ENCODE assay signal across 8 cellular contexts in genomic region chr3:189324538-189325138, GRCh38.
DNase-seq lines count a peak whose midpoint lies in the region; ATAC-seq and TF ChIP-seq lines count a peak whose summit lies in the region.

No MANE protein-coding gene starts in this region.

- CTCF ChIA-PET in A673 (lab: Charles Lee) = no interaction called here

- H3K4me1 ChIP-seq in A673 (ENCODE audit: insufficient read depth, low read length, poor library complexity, severe bottlenecking) (peaks cover 5% of the 10 kb centered on the region), esophagus (ENCODE audit: control insufficient read depth in 2 of 2, insufficient read depth in 2 of 2, low read length in 1 of 2) (peaks cover 0 to 3% of the 10 kb centered on the region in 2 donors)

- TF ChIP-seq CTCF in A673 (conservative IDR thresholded peaks at IDR 0.05; ENCODE audit: low read depth, low read length) = no peak

- H3K27me3 ChIP-seq in A673 (replicated peaks; ENCODE audit: insufficient read depth, low read depth, low read length, poor library complexity) = no peaks in the 10 kb centered on the region
- H3K27me3 ChIP-seq in esophagus (ENCODE audit: control insufficient read depth in 1 of 2, insufficient read depth in 2 of 2, low read length in 2 of 2) = no peaks in the 10 kb centered on the region

- no peak overlapping the region for H3K27ac ChIP-seq in A673 (ENCODE audit: low read depth, low read length, poor library complexity, severe bottlenecking)
- H3K27ac ChIP-seq in esophagus (ENCODE audit: low read depth in 2 of 2, low read length in 1 of 2) = peak overlapping the region; percentile 16 to 64

- ATAC-seq in GM18907 (IDR thresholded peaks at IDR 0.05; ENCODE audit: unreplicated experiment) = peak; percentile 100
- peak; percentile 100 for ATAC-seq in HG03135 (IDR thresholded peaks at IDR 0.05; ENCODE audit: unreplicated experiment)

- POLR2A ChIA-PET in A673 (lab: Charles Lee; ENCODE audit: low non-redundant PET) = no interaction called here

- WGBS in esophagus, 2 donors = 24 to 26% methylated on average over 5 of the region's 5 CpGs

- intact Hi-C loops in A673 (cut with micrococcal nuclease; ENCODE audit: unreplicated experiment) = no loop called here

- DNase-seq in A673 (ENCODE audit: low spot score) (peak; percentile 34), NCI-H2196 treated with DMSO at 0.1 percent for 48 hours (lab: John Stamatoyannopoulos, UW; ENCODE audit: unreplicated experiment) (peak; percentile 99), anterior cingulate cortex (lab: John Stamatoyannopoulos, UW) (no peak)
- DNase-seq in activated CD4-positive, alpha-beta T cell treated with anti-CD3 and anti-CD28 coated beads, Interleukin-2, amount 50 U/mL, for 24 hours (ENCODE audit: low read depth in 1 of 2, low spot score in 1 of 2) = peak; percentile 32 to 84
- DNase-seq in stimulated activated CD4-positive, alpha-beta T cell treated with anti-CD3 and anti-CD28 coated beads, Interleukin-1b, Interleukin-23, amount 100 ng/mL, for 24 hours (ENCODE audit: low read depth in 4 of 4, low spot score in 1 of 4) = peak; percentile 38 to 64 (median 54)

- H3K4me3 ChIP-seq in A673 (ENCODE audit: low read depth, low read length, poor library complexity, severe bottlenecking) = no peak overlapping the region
- H3K4me3 ChIP-seq in esophagus (ENCODE audit: low read depth in 1 of 2, low read length in 2 of 2) = no peak overlapping the region

- no TSS peak for BruUV-seq in A673 (replicated peaks; lab: Mats Ljungman, UMichigan)

- H3K36me3 ChIP-seq in A673 (ENCODE audit: insufficient read depth, low read length, poor library complexity, severe bottlenecking) (no peaks in the 10 kb centered on the region), esophagus (ENCODE audit: control insufficient read depth in 2 of 2, insufficient read depth in 2 of 2, low read length in 1 of 2) (no peaks in the 10 kb centered on the region)

- H3K9me3 ChIP-seq in A673 (ENCODE audit: low read depth, low read length, poor library complexity, severe bottlenecking) (no peaks in the 10 kb centered on the region), esophagus (ENCODE audit: control insufficient read depth in 2 of 2, insufficient read depth in 1 of 2, low read depth in 1 of 2, low read length in 1 of 2) (no peaks in the 10 kb centered on the region)

Comparison
In these comparisons a context has a peak if more than half of its experiments do, and no peak if none do; other contexts are left out.
1. DNase-seq: peak in A673 (single experiment), NCI-H2196 treated with DMSO at 0.1 percent for 48 hours (single experiment), activated CD4-positive, alpha-beta T cell treated with anti-CD3 and anti-CD28 coated beads, Interleukin-2, amount 50 U/mL, for 24 hours (2 of 2) and stimulated activated CD4-positive, alpha-beta T cell treated with anti-CD3 and anti-CD28 coated beads, Interleukin-1b, Interleukin-23, amount 100 ng/mL, for 24 hours (4 of 4); none in anterior cingulate cortex (0 of 58).